Comparison of ENCODE assay signal across 1 cellular context in genomic region chr19:47489072-47489914, GRCh38.
TF ChIP-seq lines count a peak whose summit lies in the region.

No MANE protein-coding gene starts in this region.

TF ChIP-seq in HepG2, 621 proteins besides CTCF, POLR2A, EP300 and RAD21:
- no peak for TF ChIP-seq PATZ1 (CRISPR knock-in tag; IDR thresholded peaks at IDR 0.05)
- TF ChIP-seq ZNF629 (CRISPR knock-in tag; conservative IDR thresholded peaks at IDR 0.05): peak; percentile 34; the same call in 1 of the 2 replicates
